Comparison of ENCODE assay signal across 25 cellular contexts in genomic region chr20:25258463-25258805, GRCh38. TPM values are rescaled to one million over a fixed set of nuclear protein-coding genes. Genes with fewer than 3 reads are reported as not detected.
DNase-seq lines count a peak whose midpoint lies in the region; ATAC-seq and TF ChIP-seq lines count a peak whose summit lies in the region.
"Had no signal": no experiment of that assay in that cellular context is flagged by ENCODE, and none has a peak within 500 bp of the region (broad histone marks: within the 10 kb centered on the region; RNA-seq: fewer than 3 reads in every experiment).

No MANE protein-coding gene starts in this region.

- 96% methylated on average over 8 of the region's 8 CpGs; no CpG with 5 or more reads in 1 of the 2 donors for WGBS in transverse colon (ENCODE audit: low coverage in 1 of 2), 2 donors

- H3K27me3 ChIP-seq in left ventricle myocardium inferior (ENCODE audit: low read depth) (no peaks in the 10 kb centered on the region), transverse colon (no peaks in the 10 kb centered on the region)
- H3K27me3 ChIP-seq: BLaER1, heart right ventricle, MG63, Peyer's patch, tibial artery had no signal

- ATAC-seq in Right ventricle myocardium inferior (no peak), GM18909 (IDR thresholded peaks at IDR 0.05; ENCODE audit: poor library complexity, unreplicated experiment) (no peak), HG03439 (IDR thresholded peaks at IDR 0.05; ENCODE audit: unreplicated experiment) (no peak)
- ATAC-seq: lower lobe of right lung, sciatic nerve had no signal

- TF ChIP-seq CTCF in left ventricle myocardium inferior (IDR thresholded peaks at IDR 0.05; ENCODE audit: borderline replicate concordance) (no peak), RWPE1 (conservative IDR thresholded peaks at IDR 0.05; ENCODE audit: low read depth) (no peak), transverse colon (IDR thresholded peaks at IDR 0.05) (no peak)

- no peak for DNase-seq in left ventricle myocardium inferior
- DNase-seq in Right ventricle myocardium inferior (ENCODE audit: missing footprints): no peak
- no peak for DNase-seq in RWPE1 (ENCODE audit: low spot score)
- peak; percentile 84 for DNase-seq in mesenteric fat pad (ENCODE audit: low spot score)
- no peak for DNase-seq in transverse colon
- DNase-seq in amniotic stem cell (lab: John Stamatoyannopoulos, UW): no peak
- DNase-seq: activated CD4-positive, alpha-beta T cell treated with anti-CD3 and anti-CD28 coated beads for 1 hour; activated naive CD4-positive, alpha-beta T cell treated with Interleukin-2 at 50 U/mL for 16 hours; Caco-2; cortex of kidney; DND-41; foreskin fibroblast; HCEC 1CT; heart right ventricle; lower lobe of right lung; MG63; NCI-H2081; NCI-H2227 treated with DMSO at 0.1 percent for 48 hours; NCI-H69 had no signal

- H3K9me3 ChIP-seq in left ventricle myocardium inferior (replicated peaks) (no peaks in the 10 kb centered on the region), transverse colon (no peaks in the 10 kb centered on the region)
- H3K9me3 ChIP-seq: Caco-2, heart right ventricle, lower lobe of right lung, MG63, Peyer's patch, tibial artery had no signal

- no peak for TF ChIP-seq POLR2A in transverse colon (IDR thresholded peaks at IDR 0.05)

- intact Hi-C loops in left ventricle myocardium inferior (cut with micrococcal nuclease): no loop called here
- intact Hi-C loops in Right ventricle myocardium inferior (cut with DNase I): loop anchor here (5.0 kb wide), 1 partner anchor 134 kb away; the partner anchor contains the start of gene ABHD12
- intact Hi-C loops in transverse colon (cut with DNase I; ENCODE audit: low total_unique reads): no loop called here

- peak overlapping the region; percentile 97 for H3K27ac ChIP-seq in left ventricle myocardium inferior (replicated peaks)
- peak overlapping the region; percentile 6 for H3K27ac ChIP-seq in RWPE1
- peak overlapping the region in 3 of 4 donors; percentile 32 to 40 (median 39) for H3K27ac ChIP-seq in transverse colon
- H3K27ac ChIP-seq: BLaER1, lower lobe of right lung, tibial artery had no signal

- TF ChIP-seq EP300 in transverse colon (IDR thresholded peaks at IDR 0.05; ENCODE audit: low read depth): no peak

- H3K36me3 ChIP-seq in left ventricle myocardium inferior (peaks cover 47% of the 10 kb centered on the region), transverse colon (peaks cover 0 to 10% (median 5%) of the 10 kb centered on the region in 4 donors)

- H3K4me3 ChIP-seq in left ventricle myocardium inferior: no peak overlapping the region
- no peak overlapping the region for H3K4me3 ChIP-seq in transverse colon
- H3K4me3 ChIP-seq: BLaER1, heart right ventricle, lower lobe of right lung, MG63, Peyer's patch, tibial artery had no signal

- H3K4me1 ChIP-seq in left ventricle myocardium inferior: peaks cover 61% of the 10 kb centered on the region
- peaks cover 28 to 60% (median 45%) of the 10 kb centered on the region in 4 donors for H3K4me1 ChIP-seq in transverse colon

- in situ Hi-C loops in transverse colon (cut with MboI; ENCODE audit: low pct_ligation_motif_present in 1 of 4, low pct_unique_long_range_greater_than_20kb in 1 of 4, low sequenced_read_pairs in 3 of 4): no loop called here

- CTCF ChIA-PET in RWPE1 (lab: Yijun Ruan, JAX): interaction anchor here (0.6 kb wide), 1 partner anchor 53 kb away, joined by 3 read pairs; no protein-coding TSS in a partner anchor

- POLR2A ChIA-PET in RWPE1 (lab: Yijun Ruan, JAX; ENCODE audit: low non-redundant PET): no interaction called here

RNA-seq across cellular contexts. Expression of gene PYGB, which starts 10.5 kb away (rescaled TPM):
- 218 TPM for total RNA-seq in left ventricle myocardium inferior
- total RNA-seq in Right ventricle myocardium inferior: 174 TPM
- total RNA-seq in mesenteric fat pad: 121 TPM
- total RNA-seq in transverse colon: 100 to 1,000 TPM; 195 to 554 (median 359) TPM

Comparison
In these comparisons a context has a peak if more than half of its experiments do, and no peak if none do; other contexts are left out.
1. H3K27ac ChIP-seq: peak in every context shown above with its lines; median percentile 97 in left ventricle myocardium inferior; 39 in transverse colon; 6 in RWPE1.